8 cellular contexts compared by ENCODE assay signal in the genomic region with DNA sequence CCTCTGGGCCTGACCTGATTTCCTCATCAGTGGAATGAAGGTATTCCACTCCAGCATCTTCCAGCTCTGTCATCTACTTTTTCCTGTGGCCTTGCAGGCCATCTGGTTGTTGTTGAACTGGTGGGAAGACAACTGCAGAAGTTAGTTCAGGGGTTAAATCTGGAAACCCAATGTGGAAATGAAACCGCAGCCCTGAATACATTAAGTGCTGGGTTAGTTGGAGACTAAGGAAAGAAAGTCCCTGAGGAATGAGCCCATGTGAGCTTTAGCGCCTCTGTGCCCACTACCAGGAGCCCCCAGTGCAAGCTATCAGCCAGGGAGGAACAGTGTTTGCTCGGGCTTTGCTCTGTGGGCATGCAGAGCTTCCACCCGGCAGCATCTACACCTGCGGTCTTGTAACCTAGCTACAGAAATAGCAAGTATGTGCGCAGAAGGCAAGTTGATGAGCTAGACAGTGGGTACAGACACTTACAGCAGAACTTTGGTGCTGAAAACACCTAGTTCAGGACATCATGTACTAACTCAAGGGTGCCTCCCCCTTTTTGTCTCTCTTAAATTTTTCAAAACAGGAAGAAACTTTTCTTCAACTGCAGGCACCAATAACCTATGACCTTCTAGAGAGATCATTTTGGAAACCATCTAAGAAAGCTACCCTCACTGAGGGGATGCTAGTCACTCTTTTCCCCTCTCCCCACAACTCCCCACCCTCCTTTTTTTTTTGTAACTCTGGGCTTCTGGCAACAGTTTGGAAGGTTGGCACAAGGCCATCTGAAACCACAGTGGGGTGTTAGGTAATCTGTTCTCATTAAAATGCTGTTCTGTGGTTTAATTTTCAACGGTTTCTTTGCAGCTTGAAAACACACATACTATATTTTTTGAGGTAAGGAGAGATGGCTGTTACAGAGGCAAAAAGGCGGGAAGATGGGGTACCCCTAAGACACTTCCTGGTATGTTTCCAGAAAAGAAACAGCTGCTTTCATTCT. TPM values are rescaled to one million over a fixed set of nuclear protein-coding genes. Genes with fewer than 3 reads are reported as not detected.
A peak's percentile ranks its signal among the peaks of the same experiment; 100 is the strongest.
DNase-seq lines count a peak whose midpoint lies in the region; ATAC-seq and TF ChIP-seq lines count a peak whose summit lies in the region.

No MANE protein-coding gene starts in this region.

- peaks cover 31% of the 10 kb centered on the region for H3K27me3 Mint-ChIP-seq in activated T-cell treated with anti-CD3 and anti-CD28 coated beads, Interleukin-2, amount 50 U/mL, for 72 hours (ENCODE audit: low read depth)

- no peaks in the 10 kb centered on the region for H3K9me3 ChIP-seq in muscle layer of duodenum (ENCODE audit: control insufficient read depth in 1 of 2, low read length in 2 of 2)

- H3K4me1 Mint-ChIP-seq in activated T-cell treated with anti-CD3 and anti-CD28 coated beads, Interleukin-2, amount 50 U/mL, for 72 hours (ENCODE audit: low read depth), result peaks cover 92% of the 10 kb centered on the region

- peaks cover 0 to 2% of the 10 kb centered on the region in 2 donors for H3K9me3 Mint-ChIP-seq in activated T-cell treated with anti-CD3 and anti-CD28 coated beads, Interleukin-2, amount 50 U/mL, for 72 hours

- ATAC-seq in GM18868 (IDR thresholded peaks at IDR 0.05; ENCODE audit: unreplicated experiment) (peak; percentile 38), HG02938 (IDR thresholded peaks at IDR 0.05; ENCODE audit: unreplicated experiment) (peak; percentile 40)
- peak; percentile 63 to 65 for ATAC-seq in activated T-cell treated with anti-CD3 and anti-CD28 coated beads, Interleukin-2, amount 50 U/mL, for 72 hours (replicated peaks in 1 of 2)

- peak overlapping the region; percentile 42 for H3K27ac ChIP-seq in muscle layer of duodenum (ENCODE audit: low read length)

- intact Hi-C loops in lower leg skin (cut with DNase I; ENCODE audit: low total_unique reads), result no loop called here

- H3K36me3 Mint-ChIP-seq in activated T-cell treated with anti-CD3 and anti-CD28 coated beads, Interleukin-2, amount 50 U/mL, for 72 hours (ENCODE audit: insufficient read depth in 2 of 2), result peaks cover 1 to 2% of the 10 kb centered on the region in 2 donors

- no peak for TF ChIP-seq CTCF in lower leg skin (IDR thresholded peaks at IDR 0.05)

- TF ChIP-seq POLR2A in lower leg skin (IDR thresholded peaks at IDR 0.05), result no peak

- H3K4me3 Mint-ChIP-seq in activated T-cell treated with anti-CD3 and anti-CD28 coated beads, Interleukin-2, amount 50 U/mL, for 72 hours, result peak overlapping the region; percentile 65 to 76

- no peaks in the 10 kb centered on the region for H3K4me1 ChIP-seq in muscle layer of duodenum (ENCODE audit: control insufficient read depth in 1 of 2, insufficient read depth in 2 of 2, low read length in 2 of 2)

- H3K27ac Mint-ChIP-seq in activated T-cell treated with anti-CD3 and anti-CD28 coated beads, Interleukin-2, amount 50 U/mL, for 72 hours, result peak overlapping the region; percentile 20

- 58 to 62% methylated on average over 8 of the region's 8 CpGs for WGBS in lower leg skin, 2 donors

- no peaks in the 10 kb centered on the region for H3K27me3 ChIP-seq in muscle layer of duodenum (ENCODE audit: low read depth, low read length)

- DNase-seq in NCI-H69 (lab: John Stamatoyannopoulos, UW), result peak; percentile 88
- peak; percentile 71 to 78 for DNase-seq in activated T-cell treated with anti-CD3 and anti-CD28 coated beads, Interleukin-2, amount 50 U/mL, for 72 hours
- DNase-seq in NCI-H1436 treated with DMSO at 0.1 percent for 48 hours (lab: John Stamatoyannopoulos, UW), result no peak
- DNase-seq in lower leg skin (ENCODE audit: low spot score in 2 of 2), result no peak
- DNase-seq in UCSD-AML1 (lab: John Stamatoyannopoulos, UW; ENCODE audit: unreplicated experiment), result no peak

- H3K36me3 ChIP-seq in muscle layer of duodenum (ENCODE audit: control insufficient read depth in 1 of 2, insufficient read depth in 2 of 2, low read length in 2 of 2), result no peaks in the 10 kb centered on the region

- H3K4me3 ChIP-seq in muscle layer of duodenum (ENCODE audit: low read depth in 1 of 2, low read length in 2 of 2) (no peak overlapping the region), lower leg skin (ENCODE audit: low read depth, poor library complexity, severe bottlenecking) (no peak overlapping the region)

RNA-seq across cellular contexts. Expression of a gene that starts 18.3 kb away (rescaled TPM):
- 100 to 1,000 TPM; 221 to 338 TPM for total RNA-seq in activated T-cell treated with anti-CD3 and anti-CD28 coated beads, Interleukin-2, amount 50 U/mL, for 72 hours
- total RNA-seq in lower leg skin, result 1 to 10 TPM; 3.9 to 10.0 (median 8.3) TPM

Comparison
In these comparisons a context has a peak if more than half of its experiments do, and no peak if none do; other contexts are left out.
1. DNase-seq: peak in NCI-H69 (single experiment) and activated T-cell treated with anti-CD3 and anti-CD28 coated beads, Interleukin-2, amount 50 U/mL, for 72 hours (2 of 2); none in NCI-H1436 treated with DMSO at 0.1 percent for 48 hours (single experiment), lower leg skin (0 of 2) and UCSD-AML1 (single experiment).
2. RNA of a gene that starts 18.3 kb away (total RNA-seq): 221 to 338 TPM in activated T-cell treated with anti-CD3 and anti-CD28 coated beads, Interleukin-2, amount 50 U/mL, for 72 hours; 3.9 to 10.0 TPM in lower leg skin; every median in the first group is over 10 times any median in the second.
3. Peak in every context shown above with its lines, with median percentiles within 50 percentile points of each other: ATAC-seq.